ENCODE assay signal across 1 cellular context in the genomic region with DNA sequence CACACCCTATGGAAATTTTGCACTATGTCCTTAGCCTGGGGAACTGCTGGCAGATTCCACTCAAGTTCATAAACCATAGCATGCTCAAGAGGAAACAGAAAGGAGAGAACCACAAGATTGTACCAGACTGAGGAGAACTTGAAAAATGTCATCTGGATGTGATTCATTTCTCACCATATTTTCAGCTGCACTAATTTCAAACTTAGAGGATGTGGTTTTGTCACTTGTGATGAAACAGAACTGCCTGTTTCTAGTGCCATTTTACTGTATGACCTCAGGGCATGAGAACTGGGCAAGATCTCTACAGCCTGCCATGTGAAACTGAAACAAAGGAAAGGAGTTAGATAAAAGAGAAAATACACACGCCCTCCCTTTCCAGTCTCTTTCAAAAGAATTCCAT.
TF ChIP-seq lines count a peak whose summit lies in the region.

No MANE protein-coding gene starts in this region.

TF ChIP-seq in H1, 55 proteins besides CTCF, POLR2A, EP300 and RAD21 (continued from another document):
- TF ChIP-seq, protein P1, sequence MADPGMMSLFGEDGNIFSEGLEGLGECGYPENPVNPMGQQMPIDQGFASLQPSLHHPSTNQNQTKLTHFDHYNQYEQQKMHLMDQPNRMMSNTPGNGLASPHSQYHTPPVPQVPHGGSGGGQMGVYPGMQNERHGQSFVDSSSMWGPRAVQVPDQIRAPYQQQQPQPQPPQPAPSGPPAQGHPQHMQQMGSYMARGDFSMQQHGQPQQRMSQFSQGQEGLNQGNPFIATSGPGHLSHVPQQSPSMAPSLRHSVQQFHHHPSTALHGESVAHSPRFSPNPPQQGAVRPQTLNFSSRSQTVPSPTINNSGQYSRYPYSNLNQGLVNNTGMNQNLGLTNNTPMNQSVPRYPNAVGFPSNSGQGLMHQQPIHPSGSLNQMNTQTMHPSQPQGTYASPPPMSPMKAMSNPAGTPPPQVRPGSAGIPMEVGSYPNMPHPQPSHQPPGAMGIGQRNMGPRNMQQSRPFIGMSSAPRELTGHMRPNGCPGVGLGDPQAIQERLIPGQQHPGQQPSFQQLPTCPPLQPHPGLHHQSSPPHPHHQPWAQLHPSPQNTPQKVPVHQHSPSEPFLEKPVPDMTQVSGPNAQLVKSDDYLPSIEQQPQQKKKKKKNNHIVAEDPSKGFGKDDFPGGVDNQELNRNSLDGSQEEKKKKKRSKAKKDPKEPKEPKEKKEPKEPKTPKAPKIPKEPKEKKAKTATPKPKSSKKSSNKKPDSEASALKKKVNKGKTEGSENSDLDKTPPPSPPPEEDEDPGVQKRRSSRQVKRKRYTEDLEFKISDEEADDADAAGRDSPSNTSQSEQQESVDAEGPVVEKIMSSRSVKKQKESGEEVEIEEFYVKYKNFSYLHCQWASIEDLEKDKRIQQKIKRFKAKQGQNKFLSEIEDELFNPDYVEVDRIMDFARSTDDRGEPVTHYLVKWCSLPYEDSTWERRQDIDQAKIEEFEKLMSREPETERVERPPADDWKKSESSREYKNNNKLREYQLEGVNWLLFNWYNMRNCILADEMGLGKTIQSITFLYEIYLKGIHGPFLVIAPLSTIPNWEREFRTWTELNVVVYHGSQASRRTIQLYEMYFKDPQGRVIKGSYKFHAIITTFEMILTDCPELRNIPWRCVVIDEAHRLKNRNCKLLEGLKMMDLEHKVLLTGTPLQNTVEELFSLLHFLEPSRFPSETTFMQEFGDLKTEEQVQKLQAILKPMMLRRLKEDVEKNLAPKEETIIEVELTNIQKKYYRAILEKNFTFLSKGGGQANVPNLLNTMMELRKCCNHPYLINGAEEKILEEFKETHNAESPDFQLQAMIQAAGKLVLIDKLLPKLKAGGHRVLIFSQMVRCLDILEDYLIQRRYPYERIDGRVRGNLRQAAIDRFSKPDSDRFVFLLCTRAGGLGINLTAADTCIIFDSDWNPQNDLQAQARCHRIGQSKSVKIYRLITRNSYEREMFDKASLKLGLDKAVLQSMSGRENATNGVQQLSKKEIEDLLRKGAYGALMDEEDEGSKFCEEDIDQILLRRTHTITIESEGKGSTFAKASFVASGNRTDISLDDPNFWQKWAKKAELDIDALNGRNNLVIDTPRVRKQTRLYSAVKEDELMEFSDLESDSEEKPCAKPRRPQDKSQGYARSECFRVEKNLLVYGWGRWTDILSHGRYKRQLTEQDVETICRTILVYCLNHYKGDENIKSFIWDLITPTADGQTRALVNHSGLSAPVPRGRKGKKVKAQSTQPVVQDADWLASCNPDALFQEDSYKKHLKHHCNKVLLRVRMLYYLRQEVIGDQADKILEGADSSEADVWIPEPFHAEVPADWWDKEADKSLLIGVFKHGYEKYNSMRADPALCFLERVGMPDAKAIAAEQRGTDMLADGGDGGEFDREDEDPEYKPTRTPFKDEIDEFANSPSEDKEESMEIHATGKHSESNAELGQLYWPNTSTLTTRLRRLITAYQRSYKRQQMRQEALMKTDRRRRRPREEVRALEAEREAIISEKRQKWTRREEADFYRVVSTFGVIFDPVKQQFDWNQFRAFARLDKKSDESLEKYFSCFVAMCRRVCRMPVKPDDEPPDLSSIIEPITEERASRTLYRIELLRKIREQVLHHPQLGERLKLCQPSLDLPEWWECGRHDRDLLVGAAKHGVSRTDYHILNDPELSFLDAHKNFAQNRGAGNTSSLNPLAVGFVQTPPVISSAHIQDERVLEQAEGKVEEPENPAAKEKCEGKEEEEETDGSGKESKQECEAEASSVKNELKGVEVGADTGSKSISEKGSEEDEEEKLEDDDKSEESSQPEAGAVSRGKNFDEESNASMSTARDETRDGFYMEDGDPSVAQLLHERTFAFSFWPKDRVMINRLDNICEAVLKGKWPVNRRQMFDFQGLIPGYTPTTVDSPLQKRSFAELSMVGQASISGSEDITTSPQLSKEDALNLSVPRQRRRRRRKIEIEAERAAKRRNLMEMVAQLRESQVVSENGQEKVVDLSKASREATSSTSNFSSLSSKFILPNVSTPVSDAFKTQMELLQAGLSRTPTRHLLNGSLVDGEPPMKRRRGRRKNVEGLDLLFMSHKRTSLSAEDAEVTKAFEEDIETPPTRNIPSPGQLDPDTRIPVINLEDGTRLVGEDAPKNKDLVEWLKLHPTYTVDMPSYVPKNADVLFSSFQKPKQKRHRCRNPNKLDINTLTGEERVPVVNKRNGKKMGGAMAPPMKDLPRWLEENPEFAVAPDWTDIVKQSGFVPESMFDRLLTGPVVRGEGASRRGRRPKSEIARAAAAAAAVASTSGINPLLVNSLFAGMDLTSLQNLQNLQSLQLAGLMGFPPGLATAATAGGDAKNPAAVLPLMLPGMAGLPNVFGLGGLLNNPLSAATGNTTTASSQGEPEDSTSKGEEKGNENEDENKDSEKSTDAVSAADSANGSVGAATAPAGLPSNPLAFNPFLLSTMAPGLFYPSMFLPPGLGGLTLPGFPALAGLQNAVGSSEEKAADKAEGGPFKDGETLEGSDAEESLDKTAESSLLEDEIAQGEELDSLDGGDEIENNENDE (IDR thresholded peaks at IDR 0.05; ENCODE audit: insufficient replicate concordance, low read length), result no peak
- TF ChIP-seq, protein P2, sequence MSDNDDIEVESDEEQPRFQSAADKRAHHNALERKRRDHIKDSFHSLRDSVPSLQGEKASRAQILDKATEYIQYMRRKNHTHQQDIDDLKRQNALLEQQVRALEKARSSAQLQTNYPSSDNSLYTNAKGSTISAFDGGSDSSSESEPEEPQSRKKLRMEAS (IDR thresholded peaks at IDR 0.05), result no peak
- TF ChIP-seq MAFK (IDR thresholded peaks at IDR 0.05; ENCODE audit: low read depth, low read length) (no peak), TAF1 (IDR thresholded peaks at IDR 0.05; ENCODE audit: low read depth, low read length) (no peak), BCL11A (IDR thresholded peaks at IDR 0.05; ENCODE audit: low read depth in 2 of 2, low read length in 2 of 2) (no peak), TCF12 (IDR thresholded peaks at IDR 0.05; ENCODE audit: low read depth, low read length) (no peak), SIN3A (conservative IDR thresholded peaks at IDR 0.05 in 1 of 2, IDR thresholded peaks at IDR 0.05 in 1 of 2; ENCODE audit: low read depth in 1 of 2, low read length in 2 of 2) (no peak)
TF ChIP-seq in H1: peak in this region for 0.
